In the genomic region with DNA sequence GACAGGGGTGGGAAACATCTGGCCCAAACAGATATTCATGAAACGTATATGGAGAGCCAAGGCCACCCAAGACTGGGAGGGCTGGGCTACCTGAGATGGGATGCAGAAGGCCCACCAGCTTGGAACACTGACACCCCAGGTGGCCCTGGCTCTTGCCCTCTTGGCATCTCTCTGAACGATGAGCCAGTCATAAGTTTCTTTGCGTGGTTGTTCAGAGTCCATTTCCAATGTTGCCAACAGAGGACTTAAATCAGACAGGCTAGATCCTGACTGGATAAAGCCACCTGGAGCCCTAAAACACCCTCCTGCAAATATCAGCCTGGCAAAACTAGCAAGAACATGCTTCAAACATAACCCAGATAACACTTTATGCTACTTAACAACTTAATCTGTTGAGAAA, we compare ENCODE assay signal across 11 cellular contexts. TPM values are rescaled to one million over a fixed set of nuclear protein-coding genes. Genes with fewer than 3 reads are reported as not detected.
DNase-seq lines count a peak whose midpoint lies in the region; ATAC-seq and TF ChIP-seq lines count a peak whose summit lies in the region.
"Had no signal": no experiment of that assay in that cellular context is flagged by ENCODE, and none has a peak within 500 bp of the region (broad histone marks: within the 10 kb centered on the region; RNA-seq: fewer than 3 reads in every experiment).

No MANE protein-coding gene starts in this region.

- no peak overlapping the region for H3K27ac Mint-ChIP-seq in chondrocyte (ENCODE audit: unreplicated experiment)

- H3K36me3 ChIP-seq in BLaER1 treated with 17β-estradiol and CSF1 and Interleukin-3, amounts not matched to agents 10 nM and 100 nM: peaks cover 0 to 30% (median 21%) of the 10 kb centered on the region in 11 experiments; a peak in 13 of 22 replicates
- H3K36me3 ChIP-seq in Panc1 (ENCODE audit: control insufficient read depth, insufficient read depth, low read length) (no peaks in the 10 kb centered on the region), esophagus (ENCODE audit: control insufficient read depth in 2 of 2, insufficient read depth in 2 of 2, low read length in 1 of 2) (no peaks in the 10 kb centered on the region), parathyroid adenoma (ENCODE audit: control insufficient read depth, insufficient read depth, low read length) (no peaks in the 10 kb centered on the region), adrenal gland (replicated peaks in 1 of 2) (no peaks in the 10 kb centered on the region)

- no peak overlapping the region for H2AFZ ChIP-seq in parathyroid adenoma

- ATAC-seq in Panc1: no peak

- peak overlapping the region in 4 of 10 experiments; percentile 18 to 45 (median 36); a peak in 7 of 20 replicates for H3K4me3 ChIP-seq in BLaER1 treated with 17β-estradiol and CSF1 and Interleukin-3, amounts not matched to agents 10 nM and 100 nM
- H3K4me3 ChIP-seq in Panc1 (ENCODE audit: low read depth in 2 of 2, low read length in 2 of 2) (no peak overlapping the region), esophagus (ENCODE audit: low read depth in 1 of 2, low read length in 2 of 2) (no peak overlapping the region), parathyroid adenoma (ENCODE audit: low read depth, low read length) (no peak overlapping the region), adrenal gland (no peak overlapping the region)

- H3K36me3 Mint-ChIP-seq in chondrocyte (ENCODE audit: low read depth): peaks cover 2% of the 10 kb centered on the region

- no peaks in the 10 kb centered on the region for H3K27me3 ChIP-seq in BLaER1 treated with 17β-estradiol and CSF1 and Interleukin-3, amounts not matched to agents 10 nM and 100 nM
- no peaks in the 10 kb centered on the region for H3K27me3 ChIP-seq in Panc1 (ENCODE audit: control insufficient read depth, insufficient read depth, low read length)
- H3K27me3 ChIP-seq in esophagus (ENCODE audit: control insufficient read depth in 1 of 2, insufficient read depth in 2 of 2, low read length in 2 of 2): no peaks in the 10 kb centered on the region
- no peaks in the 10 kb centered on the region for H3K27me3 ChIP-seq in parathyroid adenoma (ENCODE audit: control insufficient read depth, insufficient read depth, low read length)
- H3K27me3 ChIP-seq in adrenal gland: no peaks in the 10 kb centered on the region

- peaks cover 0 to 6% (median 0%) of the 10 kb centered on the region in 11 experiments; a peak in 1 of 22 replicates for H3K9me3 ChIP-seq in BLaER1 treated with 17β-estradiol and CSF1 and Interleukin-3, amounts not matched to agents 10 nM and 100 nM (replicated peaks in 1 of 11)
- H3K9me3 ChIP-seq in Panc1 (ENCODE audit: control insufficient read depth, insufficient read depth, low read depth, low read length): no peaks in the 10 kb centered on the region
- H3K9me3 ChIP-seq in esophagus (ENCODE audit: control insufficient read depth in 2 of 2, insufficient read depth in 1 of 2, low read depth in 1 of 2, low read length in 1 of 2): no peaks in the 10 kb centered on the region
- H3K9me3 ChIP-seq in parathyroid adenoma (ENCODE audit: control insufficient read depth, low read length): no peaks in the 10 kb centered on the region
- no peaks in the 10 kb centered on the region for H3K9me3 ChIP-seq in adrenal gland (replicated peaks in 1 of 3)

- intact Hi-C loops in Panc1 (cut with micrococcal nuclease; ENCODE audit: unreplicated experiment): no loop called here
- intact Hi-C loops in adrenal gland (cut with DNase I): no loop called here

- peak overlapping the region; percentile 88 to 97 (median 91) for H3K27ac ChIP-seq in BLaER1 treated with 17β-estradiol and CSF1 and Interleukin-3, amounts not matched to agents 10 nM and 100 nM
- H3K27ac ChIP-seq in Panc1 (ENCODE audit: low read length): peak overlapping the region; percentile 49; the same call in 1 of the 2 replicates
- H3K27ac ChIP-seq in esophagus (ENCODE audit: low read depth in 2 of 2, low read length in 1 of 2): peak overlapping the region; percentile 12 to 61
- H3K27ac ChIP-seq in parathyroid adenoma: peak overlapping the region; percentile 20
- peak overlapping the region in 2 of 5 donors; percentile 57 to 74 for H3K27ac ChIP-seq in adrenal gland

- peaks cover 33% of the 10 kb centered on the region for H3K79me2 ChIP-seq in parathyroid adenoma

- H3K4me2 ChIP-seq in BLaER1 treated with 17β-estradiol and CSF1 and Interleukin-3, amounts not matched to agents 10 nM and 100 nM: peak overlapping the region; percentile 85 to 98 (median 91)
- no peak overlapping the region for H3K4me2 ChIP-seq in parathyroid adenoma (ENCODE audit: low read length)

- DNase-seq in Panc1 (ENCODE audit: low read depth, low spot score) (no peak), SK-N-DZ (ENCODE audit: low spot score) (no peak), AG08396 (ENCODE audit: low spot score) (no peak), adrenal gland (no peak), chondrocyte (ENCODE audit: low spot score) (no peak)
- DNase-seq: kidney glomerular epithelial cell, NCI-H2171, occipital lobe had no signal

- H3K4me1 ChIP-seq in BLaER1 treated with 17β-estradiol and CSF1 and Interleukin-3, amounts not matched to agents 10 nM and 100 nM: peaks cover 57 to 100% (median 88%) of the 10 kb centered on the region in 10 experiments
- H3K4me1 ChIP-seq in Panc1 (ENCODE audit: control insufficient read depth, insufficient read depth, low read length) (peaks cover 50% of the 10 kb centered on the region), esophagus (ENCODE audit: control insufficient read depth in 2 of 2, insufficient read depth in 2 of 2, low read length in 1 of 2) (peaks cover 3 to 5% of the 10 kb centered on the region in 2 donors), parathyroid adenoma (peaks cover 14% of the 10 kb centered on the region), adrenal gland (replicated peaks in 1 of 2) (peaks cover 32 to 61% of the 10 kb centered on the region in 2 donors)

- TF ChIP-seq CTCF in Panc1 (IDR thresholded peaks at IDR 0.05) (no peak), parathyroid adenoma (IDR thresholded peaks at IDR 0.05) (no peak), adrenal gland (IDR thresholded peaks at IDR 0.05) (no peak), chondrocyte (IDR thresholded peaks at IDR 0.05) (no peak)

- CTCF ChIA-PET in Panc1 (lab: Charles Lee): no interaction called here

- H3K9ac ChIP-seq in BLaER1 treated with 17β-estradiol and CSF1 and Interleukin-3, amounts not matched to agents 10 nM and 100 nM: peak overlapping the region; percentile 76 to 87 (median 83); a peak in 21 of 22 replicates
- H3K9ac ChIP-seq in parathyroid adenoma: no peak overlapping the region

- 50 to 61% methylated on average over 3 of the region's 3 CpGs for WGBS in esophagus, 2 donors
- 66 to 92% (median 82%) methylated on average over 3 of the region's 3 CpGs for WGBS in adrenal gland, 4 donors

- no peaks in the 10 kb centered on the region for H3K9me3 Mint-ChIP-seq in chondrocyte (ENCODE audit: low read depth)

- POLR2A ChIA-PET in Panc1 (lab: Charles Lee): no interaction called here

- no peak for TF ChIP-seq POLR2A in adrenal gland (IDR thresholded peaks at IDR 0.05)

- H4K20me1 ChIP-seq in BLaER1 treated with 17β-estradiol and CSF1 and Interleukin-3, amounts not matched to agents 10 nM and 100 nM: peaks cover 0 to 17% (median 0%) of the 10 kb centered on the region in 11 experiments; a peak in 2 of 22 replicates

- no TSS peak for BruUV-seq in Panc1 (replicated peaks; lab: Mats Ljungman, UMichigan)

- no peaks in the 10 kb centered on the region for H3K27me3 Mint-ChIP-seq in chondrocyte (ENCODE audit: low read depth)

- H3K4me1 Mint-ChIP-seq in chondrocyte (ENCODE audit: low read depth): peaks cover 61% of the 10 kb centered on the region

- H3K4me3 Mint-ChIP-seq in chondrocyte (ENCODE audit: unreplicated experiment): no peak overlapping the region

- in situ Hi-C loops in Panc1 (cut with HindIII; ENCODE audit: low pct_unique_long_range_greater_than_20kb, low sequenced_read_pairs): no loop called here

RNA-seq across cellular contexts. Expression of gene LPIN2, which starts 42.6 kb away (rescaled TPM):
- total RNA-seq in Panc1 (2021; ENCODE audit: unreplicated experiment) (38.3 TPM), adrenal gland (10 to 100 TPM; 22.9 to 48.6 (median 31.1) TPM), chondrocyte (30.3 to 38.7 TPM (median 38.6 TPM) in 3 replicates)
- polyA plus RNA-seq in Panc1 (2012; ENCODE audit: insufficient read length): 18.8 TPM
- polyA plus RNA-seq in esophagus (10 to 100 TPM in 1 of 2 donors, 1 to 10 TPM in 1; 6.2 to 10.9 TPM), adrenal gland (10 to 100 TPM in 1 of 3 donors, 1 to 10 TPM in 2; 5.2 to 19.6 (median 6.6) TPM)
- polyA plus RNA-seq in SK-N-DZ (2014; cell fraction: cytosol; rRNA removed): 12.1 and 16.6 TPM in 2 replicates
- polyA plus RNA-seq in SK-N-DZ (2014; cell fraction: nucleus; rRNA removed): 15.4 and 16.2 TPM in 2 replicates
